ENCODE assay signal across 8 cellular contexts in the genomic region with DNA sequence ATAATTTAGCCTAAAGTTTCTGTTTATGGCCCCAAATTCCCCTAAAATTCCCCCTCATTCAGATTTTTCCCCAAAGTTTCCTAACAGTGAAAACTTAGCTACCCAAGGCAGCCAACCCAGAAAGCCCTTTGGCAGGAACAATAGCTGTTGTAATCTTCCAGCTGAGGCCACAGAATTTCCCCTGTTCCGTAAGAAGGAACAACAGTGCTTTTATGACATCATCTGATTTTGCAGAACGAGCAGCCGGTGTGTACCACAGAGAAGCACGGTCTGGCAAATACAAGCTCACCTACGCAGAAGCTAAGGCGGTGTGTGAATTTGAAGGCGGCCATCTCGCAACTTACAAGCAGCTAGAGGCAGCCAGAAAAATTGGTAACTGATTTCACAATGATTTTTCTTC. TPM values are rescaled to one million over a fixed set of nuclear protein-coding genes. Genes with fewer than 3 reads are reported as not detected.
DNase-seq lines count a peak whose midpoint lies in the region; ATAC-seq and TF ChIP-seq lines count a peak whose summit lies in the region.

No MANE protein-coding gene starts in this region.

- WGBS in right lobe of liver (ENCODE audit: insufficient coverage, low coverage, low lambda C conversion rate, missing lambda C conversion rate): 59% methylated on average over 8 of the region's 8 CpGs

- ATAC-seq in HG02678 (IDR thresholded peaks at IDR 0.05; ENCODE audit: unreplicated experiment): peak; percentile 88
- ATAC-seq in right lobe of liver: peak in 3 of 4 donors; percentile 28 to 48 (median 34)
- no peak for ATAC-seq in HG03108 (IDR thresholded peaks at IDR 0.05; ENCODE audit: unreplicated experiment)

- DNase-seq in GDM1 (lab: John Stamatoyannopoulos, UW) (peak; percentile 18), SKM-1 treated with dmso at 0.1 percent for 144 hours (lab: John Stamatoyannopoulos, UW; ENCODE audit: unreplicated experiment) (peak; percentile 65), right lobe of liver (peak in 1 of 3 donors; percentile 46), ecto neural progenitor cell (ENCODE audit: low spot score) (no peak), iPS-NIHi7 (ENCODE audit: extremely low spot score) (no peak), cerebellar cortex (ENCODE audit: low spot score) (no peak)

- H3K4me3 ChIP-seq in right lobe of liver: no peak overlapping the region

- intact Hi-C loops in right lobe of liver (cut with DNase I): no loop called here

- no peaks in the 10 kb centered on the region for H3K36me3 ChIP-seq in right lobe of liver

- H3K27ac ChIP-seq in right lobe of liver: no peak overlapping the region

- no peaks in the 10 kb centered on the region for H3K4me1 ChIP-seq in right lobe of liver

- no peaks in the 10 kb centered on the region for H3K27me3 ChIP-seq in right lobe of liver

- no peak for TF ChIP-seq POLR2A in right lobe of liver (IDR thresholded peaks at IDR 0.05)

- TF ChIP-seq CTCF in right lobe of liver (IDR thresholded peaks at IDR 0.05): no peak

- no peaks in the 10 kb centered on the region for H3K9me3 ChIP-seq in right lobe of liver

RNA-seq across cellular contexts. Expression of gene TNFAIP6, which starts 6.3 kb away (rescaled TPM):
- under 1 TPM in 2 of 6 experiments, not detected in 4; 0.15 to 0.31 TPM for total RNA-seq in right lobe of liver

RNA-seq across cellular contexts. Expression of gene RIF1, which starts 46.0 kb away (rescaled TPM):
- 10 to 100 TPM; 10.3 to 16.0 (median 13.4) TPM for total RNA-seq in right lobe of liver

Comparison
In these comparisons a context has a peak if more than half of its experiments do, and no peak if none do; other contexts are left out.
1. DNase-seq: peak in GDM1 (single experiment) and SKM-1 treated with dmso at 0.1 percent for 144 hours (single experiment); none in ecto neural progenitor cell (single experiment), iPS-NIHi7 (single experiment) and cerebellar cortex (single experiment).